Comparison of ENCODE assay signal across 8 cellular contexts in genomic region chr1:25608488-25609178, GRCh38. TPM values are rescaled to one million over a fixed set of nuclear protein-coding genes. Genes with fewer than 3 reads are reported as not detected.
DNase-seq lines count a peak whose midpoint lies in the region; ATAC-seq and TF ChIP-seq lines count a peak whose summit lies in the region.

No MANE protein-coding gene starts in this region.

- intact Hi-C loops in lower leg skin (cut with DNase I; ENCODE audit: low total_unique reads): loop anchor here (5.0 kb wide), 2 partner anchors 134 to 204 kb away; no protein-coding TSS in a partner anchor

- ATAC-seq in HG03135 (IDR thresholded peaks at IDR 0.05; ENCODE audit: unreplicated experiment) (peak; percentile 77), GM21381 (IDR thresholded peaks at IDR 0.05; ENCODE audit: unreplicated experiment) (no peak)

- DNase-seq in GDM1 (lab: John Stamatoyannopoulos, UW): peak; percentile 64
- DNase-seq in NCI-H748 treated with DMSO at 0.1 percent for 48 hours (lab: John Stamatoyannopoulos, UW): peak; percentile 10
- peak; percentile 60 to 86 for DNase-seq in activated CD4-positive, alpha-beta T cell treated with anti-CD3 and anti-CD28 coated beads, Interleukin-2, amount 50 U/mL, for 24 hours (ENCODE audit: low read depth in 1 of 2, low spot score in 1 of 2)
- peak; percentile 82 for DNase-seq in coronary artery (ENCODE audit: low spot score)
- DNase-seq in lower leg skin (ENCODE audit: low spot score in 2 of 2): peak; percentile 88 to 97
- peak; percentile 79 to 84 (median 79) for DNase-seq in stimulated activated CD4-positive, alpha-beta T cell treated with anti-CD3 and anti-CD28 coated beads, TNF-alpha, amount 100 ng/mL, for 4 hours (ENCODE audit: low read depth in 3 of 3)

- TF ChIP-seq CTCF in coronary artery (IDR thresholded peaks at IDR 0.05) (peak; percentile 38), lower leg skin (IDR thresholded peaks at IDR 0.05) (peak in 1 of 3 donors; percentile 67)

- TF ChIP-seq POLR2A in lower leg skin (IDR thresholded peaks at IDR 0.05): no peak

- WGBS in lower leg skin, 2 donors: 16 to 17% methylated on average over 15 of the region's 15 CpGs

- H3K4me3 ChIP-seq in coronary artery (peak overlapping the region; percentile 58), lower leg skin (ENCODE audit: low read depth, poor library complexity, severe bottlenecking) (no peak overlapping the region)

- no peak overlapping the region for H3K27ac ChIP-seq in coronary artery

RNA-seq across cellular contexts. Expression of gene MAN1C1, which starts 8.0 kb away (rescaled TPM):
- total RNA-seq in lower leg skin: 1 to 10 TPM; 5.9 to 7.3 (median 6.6) TPM

Comparison
In these comparisons a context has a peak if more than half of its experiments do, and no peak if none do; other contexts are left out.
1. DNase-seq: peak in every context shown above with its lines; median percentile 92 in lower leg skin; 82 in coronary artery; 79 in stimulated activated CD4-positive, alpha-beta T cell treated with anti-CD3 and anti-CD28 coated beads, TNF-alpha, amount 100 ng/mL, for 4 hours; 73 in activated CD4-positive, alpha-beta T cell treated with anti-CD3 and anti-CD28 coated beads, Interleukin-2, amount 50 U/mL, for 24 hours; 64 in GDM1; 10 in NCI-H748 treated with DMSO at 0.1 percent for 48 hours.